Comparison of ENCODE assay signal across 9 cellular contexts in the genomic region with DNA sequence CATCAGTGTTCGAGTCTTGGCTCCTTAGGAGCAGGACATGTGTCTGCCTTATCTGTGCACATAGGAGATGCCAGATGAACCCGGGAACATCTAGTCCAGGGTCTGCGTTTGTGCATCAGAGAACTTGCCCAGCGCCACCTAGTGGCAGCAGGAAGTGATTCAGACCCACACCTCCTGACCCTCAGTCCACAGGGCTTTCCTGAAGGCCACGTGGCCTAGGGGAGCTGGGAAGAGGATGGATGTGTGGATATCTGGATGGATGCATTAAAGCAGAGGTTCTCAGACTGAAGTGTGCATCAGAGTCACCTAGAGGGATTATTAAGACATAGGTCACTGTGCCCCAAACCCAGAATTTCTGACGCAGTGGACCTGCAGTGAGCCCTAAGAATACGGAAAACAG. TPM values are rescaled to one million over a fixed set of nuclear protein-coding genes. Genes with fewer than 3 reads are reported as not detected.
DNase-seq lines count a peak whose midpoint lies in the region; ATAC-seq and TF ChIP-seq lines count a peak whose summit lies in the region.
"Had no signal": no experiment of that assay in that cellular context is flagged by ENCODE, and none has a peak within 500 bp of the region (broad histone marks: within the 10 kb centered on the region; RNA-seq: fewer than 3 reads in every experiment).

No MANE protein-coding gene starts in this region.

- TF ChIP-seq POLR2A in erythroblast (IDR thresholded peaks at IDR 0.05; ENCODE audit: low read length), result no peak

- no peak overlapping the region for H3K4me3 ChIP-seq in CD8-positive, alpha-beta memory T cell (ENCODE audit: low read length)
- no peak overlapping the region for H3K4me3 ChIP-seq in aorta (ENCODE audit: low read length in 2 of 2)
- H3K4me3 ChIP-seq: SK-N-MC had no signal

- no peaks in the 10 kb centered on the region for H3K27me3 ChIP-seq in CD8-positive, alpha-beta memory T cell (ENCODE audit: insufficient read depth, low read length, poor library complexity, severe bottlenecking)
- H3K27me3 ChIP-seq in aorta (ENCODE audit: control insufficient read depth in 1 of 2, insufficient read depth in 2 of 2, low read length in 1 of 2), result no peaks in the 10 kb centered on the region

- no peak overlapping the region for H3K27ac Mint-ChIP-seq in CD8-positive, alpha-beta memory T cell
- no peak overlapping the region for H3K27ac Mint-ChIP-seq in neural crest cell (ENCODE audit: unreplicated experiment)

- peaks cover 0 to 2% (median 0%) of the 10 kb centered on the region in 5 donors for H3K9me3 Mint-ChIP-seq in CD8-positive, alpha-beta memory T cell
- no peaks in the 10 kb centered on the region for H3K9me3 Mint-ChIP-seq in neural crest cell

- H3K36me3 ChIP-seq in CD8-positive, alpha-beta memory T cell (ENCODE audit: insufficient read depth, low read length), result no peaks in the 10 kb centered on the region
- H3K36me3 ChIP-seq in aorta (ENCODE audit: control insufficient read depth in 1 of 2, insufficient read depth in 2 of 2, low read length in 1 of 2), result no peaks in the 10 kb centered on the region

- H3K4me1 Mint-ChIP-seq in CD8-positive, alpha-beta memory T cell, result no peaks in the 10 kb centered on the region
- H3K4me1 Mint-ChIP-seq in neural crest cell, result no peaks in the 10 kb centered on the region

- intact Hi-C loops in aorta (cut with DNase I), result no loop called here

- H3K4me3 Mint-ChIP-seq in CD8-positive, alpha-beta memory T cell, result no peak overlapping the region
- no peak overlapping the region for H3K4me3 Mint-ChIP-seq in neural crest cell

- POLR2A ChIA-PET in CD8-positive, alpha-beta memory T cell (lab: Charles Lee), result no interaction called here

- peaks cover 10% of the 10 kb centered on the region in 2 donors for H3K27me3 Mint-ChIP-seq in CD8-positive, alpha-beta memory T cell
- peaks cover 6% of the 10 kb centered on the region for H3K27me3 Mint-ChIP-seq in neural crest cell (ENCODE audit: low read depth)

- H3K36me3 Mint-ChIP-seq in CD8-positive, alpha-beta memory T cell, result no peaks in the 10 kb centered on the region
- no peaks in the 10 kb centered on the region for H3K36me3 Mint-ChIP-seq in neural crest cell (ENCODE audit: low read depth)

- peak in 3 of 5 donors; percentile 7 to 13 (median 12) for DNase-seq in CD8-positive, alpha-beta memory T cell
- peak; percentile 21 for DNase-seq in NCI-H2107 treated with DMSO at 0.1 percent for 48 hours (lab: John Stamatoyannopoulos, UW; ENCODE audit: unreplicated experiment)
- DNase-seq in activated CD4-positive, alpha-beta T cell treated with anti-CD3 and anti-CD28 coated beads, Interleukin-2, amount 50 U/mL, for 24 hours (ENCODE audit: low read depth in 1 of 2, low spot score in 1 of 2), result peak; percentile 22 to 28
- peak; percentile 59 to 70 for DNase-seq in erythroblast (lab: John Stamatoyannopoulos, UW)
- peak; percentile 41 for DNase-seq in neural crest cell (ENCODE audit: low read depth, low spot score)
- DNase-seq in aorta, result peak; percentile 57 to 78

- H3K4me1 ChIP-seq in CD8-positive, alpha-beta memory T cell (ENCODE audit: insufficient read depth, low read length), result no peaks in the 10 kb centered on the region
- no peaks in the 10 kb centered on the region for H3K4me1 ChIP-seq in aorta (ENCODE audit: control insufficient read depth in 1 of 2, insufficient read depth in 2 of 2, low read length in 2 of 2)

- H3K27ac ChIP-seq in CD8-positive, alpha-beta memory T cell (ENCODE audit: low read depth, low read length), result no peak overlapping the region
- no peak overlapping the region for H3K27ac ChIP-seq in aorta (ENCODE audit: low read depth in 1 of 2, low read length in 2 of 2)
- H3K27ac ChIP-seq: SK-N-MC had no signal

- CTCF ChIA-PET in CD8-positive, alpha-beta memory T cell (lab: Charles Lee), result no interaction called here

- peak; percentile 74 for ATAC-seq in GM21529 (IDR thresholded peaks at IDR 0.05; ENCODE audit: unreplicated experiment)
- ATAC-seq in aorta (ENCODE audit: low FRiP score), result no peak
- no peak for ATAC-seq in HG03439 (IDR thresholded peaks at IDR 0.05; ENCODE audit: unreplicated experiment)

- WGBS in aorta, 2 donors, result 42 to 43% methylated on average over 7 of the region's 7 CpGs

- peak; percentile 63 for TF ChIP-seq CTCF in neural crest cell (conservative IDR thresholded peaks at IDR 0.05)

- H3K9me3 ChIP-seq in CD8-positive, alpha-beta memory T cell (ENCODE audit: low read length), result no peaks in the 10 kb centered on the region
- H3K9me3 ChIP-seq in aorta (ENCODE audit: control insufficient read depth, low read length), result peaks cover 2% of the 10 kb centered on the region

RNA-seq across cellular contexts. Expression of gene CAPN8, which starts 37.3 kb away (rescaled TPM):
- total RNA-seq in CD8-positive, alpha-beta memory T cell, result not detected
- not detected for polyA plus RNA-seq in CD8-positive, alpha-beta memory T cell
- total RNA-seq in neural crest cell (not detected in 2 replicates), aorta (under 1 TPM in 1 of 2 donors, not detected in 1; 0.45 TPM)
- polyA plus RNA-seq in aorta, result 1 to 10 TPM in 1 of 2 donors, under 1 TPM in 1; 0.33 to 2.9 TPM

Comparison
In these comparisons a context has a peak if more than half of its experiments do, and no peak if none do; other contexts are left out.
1. DNase-seq: peak in every context shown above with its lines; median percentile 68 in aorta; 64 in erythroblast; 41 in neural crest cell; 25 in activated CD4-positive, alpha-beta T cell treated with anti-CD3 and anti-CD28 coated beads, Interleukin-2, amount 50 U/mL, for 24 hours; 21 in NCI-H2107 treated with DMSO at 0.1 percent for 48 hours; 12 in CD8-positive, alpha-beta memory T cell.